Comparison of ENCODE assay signal across 2 cellular contexts in genomic region chr12:29376118-29376517, GRCh38.
TF ChIP-seq lines count a peak whose summit lies in the region.

No MANE protein-coding gene starts in this region.

TF ChIP-seq in GM12878, 131 proteins besides CTCF, POLR2A, EP300 and RAD21:
- TF ChIP-seq ZBED1 (IDR thresholded peaks at IDR 0.05; ENCODE audit: borderline replicate concordance) (no peak), SPI1 (IDR thresholded peaks at IDR 0.05; ENCODE audit: borderline replicate concordance, insufficient read depth, low read depth, low read length) (peak; percentile 70), POU2F2 (IDR thresholded peaks at IDR 0.05; ENCODE audit: borderline replicate concordance, low read depth, low read length) (peak; percentile 61; the same call in 1 of the 3 replicates), POLR2AphosphoS2 (IDR thresholded peaks at IDR 0.05; ENCODE audit: low read depth, low read length) (no peak), NFIC (IDR thresholded peaks at IDR 0.05; ENCODE audit: low read depth, low read length) (0 out of 2 replicates have a peak, but pooled peaks have one; percentile 18), RUNX3 (IDR thresholded peaks at IDR 0.05; ENCODE audit: low read length) (peak; percentile 67), BCL11A (IDR thresholded peaks at IDR 0.05; ENCODE audit: low read depth, low read length) (no peak)

TF ChIP-seq in GM23338, 12 proteins besides CTCF, POLR2A, EP300 and RAD21:
- TF ChIP-seq CREB1 (CRISPR knock-in tag; IDR thresholded peaks at IDR 0.05; ENCODE audit: low read depth) = no peak
- no peak for TF ChIP-seq NANOG (IDR thresholded peaks at IDR 0.05; ENCODE audit: borderline replicate concordance)
- no peak for TF ChIP-seq EZH2 (IDR thresholded peaks at IDR 0.05; ENCODE audit: low read depth, unreplicated experiment)
- TF ChIP-seq ETS1 (IDR thresholded peaks at IDR 0.05) = no peak
- TF ChIP-seq, protein P1, sequence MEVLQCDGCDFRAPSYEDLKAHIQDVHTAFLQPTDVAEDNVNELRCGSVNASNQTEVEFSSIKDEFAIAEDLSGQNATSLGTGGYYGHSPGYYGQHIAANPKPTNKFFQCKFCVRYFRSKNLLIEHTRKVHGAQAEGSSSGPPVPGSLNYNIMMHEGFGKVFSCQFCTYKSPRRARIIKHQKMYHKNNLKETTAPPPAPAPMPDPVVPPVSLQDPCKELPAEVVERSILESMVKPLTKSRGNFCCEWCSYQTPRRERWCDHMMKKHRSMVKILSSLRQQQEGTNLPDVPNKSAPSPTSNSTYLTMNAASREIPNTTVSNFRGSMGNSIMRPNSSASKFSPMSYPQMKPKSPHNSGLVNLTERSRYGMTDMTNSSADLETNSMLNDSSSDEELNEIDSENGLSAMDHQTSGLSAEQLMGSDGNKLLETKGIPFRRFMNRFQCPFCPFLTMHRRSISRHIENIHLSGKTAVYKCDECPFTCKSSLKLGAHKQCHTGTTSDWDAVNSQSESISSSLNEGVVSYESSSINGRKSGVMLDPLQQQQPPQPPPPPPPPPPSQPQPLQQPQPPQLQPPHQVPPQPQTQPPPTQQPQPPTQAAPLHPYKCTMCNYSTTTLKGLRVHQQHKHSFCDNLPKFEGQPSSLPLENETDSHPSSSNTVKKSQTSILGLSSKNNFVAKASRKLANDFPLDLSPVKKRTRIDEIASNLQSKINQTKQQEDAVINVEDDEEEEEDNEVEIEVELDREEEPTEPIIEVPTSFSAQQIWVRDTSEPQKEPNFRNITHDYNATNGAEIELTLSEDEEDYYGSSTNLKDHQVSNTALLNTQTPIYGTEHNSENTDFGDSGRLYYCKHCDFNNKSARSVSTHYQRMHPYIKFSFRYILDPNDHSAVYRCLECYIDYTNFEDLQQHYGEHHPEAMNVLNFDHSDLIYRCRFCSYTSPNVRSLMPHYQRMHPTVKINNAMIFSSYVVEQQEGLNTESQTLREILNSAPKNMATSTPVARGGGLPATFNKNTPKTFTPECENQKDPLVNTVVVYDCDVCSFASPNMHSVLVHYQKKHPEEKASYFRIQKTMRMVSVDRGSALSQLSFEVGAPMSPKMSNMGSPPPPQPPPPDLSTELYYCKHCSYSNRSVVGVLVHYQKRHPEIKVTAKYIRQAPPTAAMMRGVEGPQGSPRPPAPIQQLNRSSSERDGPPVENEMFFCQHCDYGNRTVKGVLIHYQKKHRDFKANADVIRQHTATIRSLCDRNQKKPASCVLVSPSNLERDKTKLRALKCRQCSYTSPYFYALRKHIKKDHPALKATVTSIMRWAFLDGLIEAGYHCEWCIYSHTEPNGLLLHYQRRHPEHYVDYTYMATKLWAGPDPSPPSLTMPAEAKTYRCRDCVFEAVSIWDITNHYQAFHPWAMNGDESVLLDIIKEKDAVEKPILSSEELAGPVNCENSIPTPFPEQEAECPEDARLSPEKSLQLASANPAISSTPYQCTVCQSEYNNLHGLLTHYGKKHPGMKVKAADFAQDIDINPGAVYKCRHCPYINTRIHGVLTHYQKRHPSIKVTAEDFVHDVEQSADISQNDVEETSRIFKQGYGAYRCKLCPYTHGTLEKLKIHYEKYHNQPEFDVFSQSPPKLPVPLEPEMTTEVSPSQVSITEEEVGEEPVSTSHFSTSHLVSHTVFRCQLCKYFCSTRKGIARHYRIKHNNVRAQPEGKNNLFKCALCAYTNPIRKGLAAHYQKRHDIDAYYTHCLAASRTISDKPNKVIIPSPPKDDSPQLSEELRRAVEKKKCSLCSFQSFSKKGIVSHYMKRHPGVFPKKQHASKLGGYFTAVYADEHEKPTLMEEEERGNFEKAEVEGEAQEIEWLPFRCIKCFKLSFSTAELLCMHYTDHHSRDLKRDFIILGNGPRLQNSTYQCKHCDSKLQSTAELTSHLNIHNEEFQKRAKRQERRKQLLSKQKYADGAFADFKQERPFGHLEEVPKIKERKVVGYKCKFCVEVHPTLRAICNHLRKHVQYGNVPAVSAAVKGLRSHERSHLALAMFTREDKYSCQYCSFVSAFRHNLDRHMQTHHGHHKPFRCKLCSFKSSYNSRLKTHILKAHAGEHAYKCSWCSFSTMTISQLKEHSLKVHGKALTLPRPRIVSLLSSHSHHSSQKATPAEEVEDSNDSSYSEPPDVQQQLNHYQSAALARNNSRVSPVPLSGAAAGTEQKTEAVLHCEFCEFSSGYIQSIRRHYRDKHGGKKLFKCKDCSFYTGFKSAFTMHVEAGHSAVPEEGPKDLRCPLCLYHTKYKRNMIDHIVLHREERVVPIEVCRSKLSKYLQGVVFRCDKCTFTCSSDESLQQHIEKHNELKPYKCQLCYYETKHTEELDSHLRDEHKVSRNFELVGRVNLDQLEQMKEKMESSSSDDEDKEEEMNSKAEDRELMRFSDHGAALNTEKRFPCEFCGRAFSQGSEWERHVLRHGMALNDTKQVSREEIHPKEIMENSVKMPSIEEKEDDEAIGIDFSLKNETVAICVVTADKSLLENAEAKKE (CRISPR knock-in tag; IDR thresholded peaks at IDR 0.05) = no peak
- no peak for TF ChIP-seq ZNF114 (CRISPR knock-in tag; IDR thresholded peaks at IDR 0.05)
- TF ChIP-seq POLR2AphosphoS5 (IDR thresholded peaks at IDR 0.05; ENCODE audit: low read depth) = no peak
- TF ChIP-seq STAT1 (IDR thresholded peaks at IDR 0.05; ENCODE audit: unreplicated experiment) = no peak
- TF ChIP-seq REST (IDR thresholded peaks at IDR 0.05; ENCODE audit: unreplicated experiment) = no peak
- no peak for TF ChIP-seq EZH2phosphoT487 (IDR thresholded peaks at IDR 0.05; ENCODE audit: unreplicated experiment)
- no peak for TF ChIP-seq ZNF331 (CRISPR knock-in tag; IDR thresholded peaks at IDR 0.05; ENCODE audit: low read depth)
- TF ChIP-seq JUNB (IDR thresholded peaks at IDR 0.05; ENCODE audit: unreplicated experiment) = no peak
